In genomic region chr12:51011960-51012359, GRCh38 we compare ENCODE assay signal across 20 cellular contexts. TPM values are rescaled to one million over a fixed set of nuclear protein-coding genes. Genes with fewer than 3 reads are reported as not detected.
DNase-seq lines count a peak whose midpoint lies in the region; ATAC-seq, FAIRE-seq and TF ChIP-seq lines count a peak whose summit lies in the region.
"Had no signal": no experiment of that assay in that cellular context is flagged by ENCODE, and none has a peak within 500 bp of the region (broad histone marks: within the 10 kb centered on the region; RNA-seq: fewer than 3 reads in every experiment).

No MANE protein-coding gene starts in this region.

- H3K4me3 Mint-ChIP-seq in GM23338, result no peak overlapping the region
- H3K4me3 Mint-ChIP-seq: activated CD4-positive, alpha-beta T cell treated with anti-CD3 and anti-CD28 coated beads, Interleukin-2, amount 10 ng/mL, durations not matched to agents 24 days and 14 days; activated T-cell treated with anti-CD3 and anti-CD28 coated beads, Interleukin-2, amount 50 U/mL, for 4 hours; T-helper 1 cell treated with Interleukin-12 subunit alpha and Interleukin-12 subunit beta and Interleukin-4 antibody, amounts not matched to agents 30 μg/mL and 1 μg/mL, for 36 hours had no signal

- CTCF ChIA-PET in HEK293T (lab: Yijun Ruan, JAX), result no interaction called here

- peaks cover 11% of the 10 kb centered on the region for H3K27me3 Mint-ChIP-seq in GM23338 (ENCODE audit: insufficient read depth, low read depth, poor library complexity)
- H3K27me3 Mint-ChIP-seq: activated CD4-positive, alpha-beta T cell treated with anti-CD3 and anti-CD28 coated beads, Interleukin-2, amount 10 ng/mL, durations not matched to agents 24 days and 14 days had no signal

- H3F3A ChIP-seq in GM23338 (replicated peaks; ENCODE audit: low read depth), result no peaks in the 10 kb centered on the region

- peaks cover 18% of the 10 kb centered on the region for H3K36me3 Mint-ChIP-seq in GM23338 (ENCODE audit: low read depth)

- no peak for TF ChIP-seq CTCF in GM23338 (conservative IDR thresholded peaks at IDR 0.05; ENCODE audit: low read depth in 2 of 2)

- no peaks in the 10 kb centered on the region for H3K27me3 ChIP-seq in GM23338 (ENCODE audit: insufficient read depth)
- H3K27me3 ChIP-seq: adrenal gland, BLaER1, Peyer's patch, suprapubic skin had no signal

- FAIRE-seq in RCC 7860 (lab: Jason Lieb, UNC), result peak; percentile 30

- no peak overlapping the region for H3K27ac ChIP-seq in GM23338 (ENCODE audit: low read depth)
- H3K27ac ChIP-seq: BLaER1, coronary artery, KMS-11, Peyer's patch, suprapubic skin had no signal

- no peaks in the 10 kb centered on the region for H3K9me2 ChIP-seq in GM23338 (ENCODE audit: insufficient read depth)

- peak overlapping the region; percentile 82 for H3K27ac Mint-ChIP-seq in GM23338
- H3K27ac Mint-ChIP-seq: activated CD4-positive, alpha-beta T cell treated with anti-CD3 and anti-CD28 coated beads, Interleukin-2, amount 10 ng/mL, durations not matched to agents 24 days and 14 days; T-helper 1 cell treated with Interleukin-12 subunit alpha and Interleukin-12 subunit beta and Interleukin-4 antibody, amounts not matched to agents 30 μg/mL and 1 μg/mL, for 36 hours had no signal

- no peaks in the 10 kb centered on the region for H3K36me3 ChIP-seq in GM23338 (ENCODE audit: insufficient read depth)

- no peak overlapping the region for H2AFZ ChIP-seq in GM23338

- H3K79me2 ChIP-seq in GM23338 (replicated peaks; ENCODE audit: insufficient read depth), result peaks cover 82% of the 10 kb centered on the region

- peaks cover 10% of the 10 kb centered on the region for H3K4me1 ChIP-seq in GM23338 (ENCODE audit: insufficient read depth)

- peaks cover 3% of the 10 kb centered on the region for H4K20me1 ChIP-seq in GM23338 (replicated peaks; ENCODE audit: insufficient read depth)

- no peak overlapping the region for H3K4me3 ChIP-seq in GM23338
- H3K4me3 ChIP-seq: adrenal gland, BLaER1, coronary artery, Peyer's patch, suprapubic skin had no signal

- DNase-seq in GM23338 (ENCODE audit: low spot score), result no peak
- DNase-seq in RCC 7860 (ENCODE audit: low spot score), result peak; percentile 41
- DNase-seq in glomerular visceral epithelial cell (ENCODE audit: extremely low spot score), result peak; percentile 54
- DNase-seq in renal cortical epithelial cell (ENCODE audit: low read depth), result peak; percentile 72
- no peak for DNase-seq in middle frontal gyrus (ENCODE audit: extremely low spot score, low spot score)
- no peak for DNase-seq in HEK293T (ENCODE audit: extremely low spot score)
- DNase-seq: activated CD4-positive, alpha-beta T cell treated with anti-CD3 and anti-CD28 coated beads, Interleukin-2, amount 10 ng/mL, durations not matched to agents 24 days and 14 days; activated T-cell treated with anti-CD3 and anti-CD28 coated beads, Interleukin-2, amount 50 U/mL, for 4 hours; adrenal gland; mammary epithelial cell; NCI-H526; Peyer's patch had no signal

- POLR2A ChIA-PET in HEK293T (lab: Yijun Ruan, JAX), result interaction anchor here (1.0 kb wide), 1 partner anchor 14 kb away, joined by 4 read pairs; the partner anchor contains the start of gene SLC11A2

- peaks cover 16% of the 10 kb centered on the region; the same call in 2 of the 3 replicates for H3K4me1 Mint-ChIP-seq in GM23338

- ATAC-seq in GM23338 (peak; percentile 70), GM21360 (IDR thresholded peaks at IDR 0.05; ENCODE audit: unreplicated experiment) (no peak)
- ATAC-seq: activated T-cell treated with anti-CD3 and anti-CD28 coated beads, Interleukin-2, amount 50 U/mL, for 4 hours had no signal

- H3K9me3 Mint-ChIP-seq in GM23338, result no peaks in the 10 kb centered on the region
- H3K9me3 Mint-ChIP-seq: activated CD4-positive, alpha-beta T cell treated with anti-CD3 and anti-CD28 coated beads, Interleukin-2, amount 10 ng/mL, durations not matched to agents 24 days and 14 days; activated T-cell treated with anti-CD3 and anti-CD28 coated beads, Interleukin-2, amount 50 U/mL, for 4 hours; T-helper 1 cell treated with Interleukin-12 subunit alpha and Interleukin-12 subunit beta and Interleukin-4 antibody, amounts not matched to agents 30 μg/mL and 1 μg/mL, for 36 hours had no signal

- no peak overlapping the region for H3K4me2 ChIP-seq in GM23338
- H3K4me2 ChIP-seq: BLaER1, KMS-11 had no signal

TF ChIP-seq in GM23338, 12 proteins besides CTCF, POLR2A, EP300 and RAD21 (continues in another document):
- no peak for TF ChIP-seq POLR2AphosphoS5 (IDR thresholded peaks at IDR 0.05; ENCODE audit: low read depth)
- no peak for TF ChIP-seq CREB1 (CRISPR knock-in tag; IDR thresholded peaks at IDR 0.05; ENCODE audit: low read depth)

TF ChIP-seq in HEK293T, 16 proteins besides CTCF, POLR2A, EP300 and RAD21:
- TF ChIP-seq FOXK2 (IDR thresholded peaks at IDR 0.05), result no peak

RNA-seq across cellular contexts. Expression of gene SLC11A2, which starts 14.2 kb away (rescaled TPM):
- 48.9 and 68.6 TPM in 2 replicates for total RNA-seq in GM23338 (2014; rRNA removed; shearing (Covaris generic))
- 17.2 and 19.4 TPM in 2 replicates for polyA plus RNA-seq in GM23338 (2016; fragmentation: Nextera tagmentation; extraction: Ambion mirVana)
- total RNA-seq in renal cortical epithelial cell, result 76.7 and 78.5 TPM in 2 replicates

RNA-seq across cellular contexts. Expression of gene LETMD1, which starts 36.2 kb away (rescaled TPM):
- 29.9 and 43.0 TPM in 2 replicates for total RNA-seq in GM23338 (2014; rRNA removed; shearing (Covaris generic))
- polyA plus RNA-seq in GM23338 (2016; fragmentation: Nextera tagmentation; extraction: Ambion mirVana), result 15.7 and 15.8 TPM in 2 replicates
- total RNA-seq in renal cortical epithelial cell, result 24.3 and 33.0 TPM in 2 replicates

RNA-seq across cellular contexts. Expression of gene HIGD1C, which starts 59.6 kb away (rescaled TPM):
- total RNA-seq in GM23338 (2014; rRNA removed; shearing (Covaris generic)), result not detected in 2 replicates
- not detected in 2 replicates for polyA plus RNA-seq in GM23338 (2016; fragmentation: Nextera tagmentation; extraction: Ambion mirVana)
- total RNA-seq in renal cortical epithelial cell, result not detected in 2 replicates
- total RNA-seq: activated CD4-positive, alpha-beta T cell treated with anti-CD3 and anti-CD28 coated beads, Interleukin-2, amount 10 ng/mL, durations not matched to agents 24 days and 14 days; activated T-cell treated with anti-CD3 and anti-CD28 coated beads, Interleukin-2, amount 50 U/mL, for 4 hours; adrenal gland; fibroblast of lung; mammary epithelial cell; omental fat pad; Peyer's patch; suprapubic skin had no signal
- polyA plus RNA-seq: adrenal gland, fibroblast of lung, mammary epithelial cell had no signal

Comparison
In these comparisons a context has a peak if more than half of its experiments do, and no peak if none do; other contexts are left out.
1. DNase-seq: peak in RCC 7860 (single experiment), glomerular visceral epithelial cell (single experiment) and renal cortical epithelial cell (single experiment); none in GM23338 (single experiment), middle frontal gyrus (single experiment) and HEK293T (single experiment).